ENCODE assay signal across 27 cellular contexts in the genomic region with DNA sequence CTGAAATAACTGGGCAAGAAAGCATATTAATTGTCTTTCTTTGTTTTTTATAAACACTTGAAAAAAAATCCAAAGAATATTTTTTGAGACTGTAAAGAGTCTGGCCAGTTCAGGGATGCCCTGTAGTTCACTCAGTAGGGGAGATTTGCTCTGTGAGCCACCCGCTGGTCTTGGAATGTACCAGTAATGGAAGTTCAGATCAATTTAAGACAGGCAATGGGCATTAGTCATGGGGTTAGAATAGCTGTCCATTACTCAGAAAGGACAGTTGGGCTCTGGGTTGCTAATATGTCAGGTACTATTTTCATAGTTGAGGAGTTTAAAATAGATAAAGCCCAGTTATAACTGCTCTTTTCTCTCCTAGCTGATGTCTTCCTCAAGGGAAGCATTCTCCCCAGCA. TPM values are rescaled to one million over a fixed set of nuclear protein-coding genes. Genes with fewer than 3 reads are reported as not detected.
DNase-seq lines count a peak whose midpoint lies in the region; ATAC-seq and TF ChIP-seq lines count a peak whose summit lies in the region.
"Had no signal": no experiment of that assay in that cellular context is flagged by ENCODE, and none has a peak within 500 bp of the region (broad histone marks: within the 10 kb centered on the region; RNA-seq: fewer than 3 reads in every experiment).

No MANE protein-coding gene starts in this region.

- H3K36me3 ChIP-seq in heart left ventricle = no peaks in the 10 kb centered on the region
- no peaks in the 10 kb centered on the region for H3K36me3 ChIP-seq in adrenal gland (replicated peaks in 1 of 2)
- H3K36me3 ChIP-seq: vagina had no signal

- ATAC-seq in heart left ventricle = no peak
- ATAC-seq: activated T-cell treated with anti-CD3 and anti-CD28 coated beads, Interleukin-2, amount 50 U/mL, for 72 hours; left cardiac atrium; mucosa of descending colon had no signal

- intact Hi-C loops in heart left ventricle (cut with DNase I) (no loop called here), adrenal gland (cut with DNase I) (no loop called here)

- H3K9me3 ChIP-seq in heart left ventricle (no peaks in the 10 kb centered on the region), adrenal gland (replicated peaks in 1 of 3) (no peaks in the 10 kb centered on the region)
- H3K9me3 ChIP-seq: mucosa of descending colon, vagina had no signal

- H3K4me3 ChIP-seq in astrocyte of the spinal cord (ENCODE audit: low read depth, low read length) (no peak overlapping the region), heart left ventricle (no peak overlapping the region), adrenal gland (no peak overlapping the region)
- H3K4me3 ChIP-seq: hepatocyte, mucosa of descending colon, vagina had no signal

- no peak overlapping the region for H3K27ac ChIP-seq in heart left ventricle
- no peak overlapping the region for H3K27ac ChIP-seq in adrenal gland
- H3K27ac ChIP-seq: hepatocyte, vagina had no signal

- H3K4me1 ChIP-seq in heart left ventricle (no peaks in the 10 kb centered on the region), adrenal gland (replicated peaks in 1 of 2) (no peaks in the 10 kb centered on the region)
- H3K4me1 ChIP-seq: vagina had no signal

- peak; percentile 44 for DNase-seq in EH (ENCODE audit: low read depth)
- DNase-seq in LHCN-M2 (ENCODE audit: low read depth) = peak; percentile 59
- peak; percentile 66 for DNase-seq in astrocyte of the spinal cord (ENCODE audit: low read depth, low spot score)
- DNase-seq in kidney tubule cell (ENCODE audit: low spot score) = peak; percentile 81
- DNase-seq in heart left ventricle = no peak
- no peak for DNase-seq in adrenal gland
- DNase-seq in NCI-H2107 treated with DMSO at 0.1 percent for 48 hours (lab: John Stamatoyannopoulos, UW; ENCODE audit: unreplicated experiment) = no peak
- no peak for DNase-seq in NCI-H2171 treated with DMSO at 0.1 percent for 48 hours (lab: John Stamatoyannopoulos, UW)
- DNase-seq: activated naive CD8-positive, alpha-beta T cell treated with anti-CD3 and anti-CD28 coated beads, Interleukin-2, amount 10 ng/mL, durations not matched to agents 7 days and 5 days; activated T-cell treated with anti-CD3 and anti-CD28 coated beads, Interleukin-2, amount 50 U/mL, for 72 hours; CD8-positive, alpha-beta memory T cell; cerebellar nuclear complex; DND-41; effector memory CD4-positive, alpha-beta T cell; Karpas-422; left cardiac atrium; mucosa of descending colon; NCI-H187 treated with DMSO at 0.1 percent for 48 hours; NCI-H446 treated with DMSO at 0.1 percent for 48 hours; occipital lobe; SIG-M5; stimulated activated CD4-positive, alpha-beta T cell treated with anti-CD3 and anti-CD28 coated beads, Interleukin-4, amount 100 ng/mL, for 1 hour; substantia nigra; T-helper 2 cell had no signal

- 54 to 78% (median 60%) methylated on average over 1 of the region's 1 CpG for WGBS in heart left ventricle, 4 donors
- 50 to 70% (median 61%) methylated on average over 1 of the region's 1 CpG for WGBS in adrenal gland, 4 donors

- TF ChIP-seq POLR2A in heart left ventricle (IDR thresholded peaks at IDR 0.05) (no peak), adrenal gland (IDR thresholded peaks at IDR 0.05) (no peak)

- in situ Hi-C loops in astrocyte of the spinal cord (cut with HindIII; ENCODE audit: low sequenced_read_pairs) = no loop called here

- TF ChIP-seq CTCF in astrocyte of the spinal cord (IDR thresholded peaks at IDR 0.05; ENCODE audit: low read depth, low read length) (no peak), heart left ventricle (IDR thresholded peaks at IDR 0.05) (no peak), adrenal gland (IDR thresholded peaks at IDR 0.05) (no peak)

- H3K27me3 ChIP-seq in heart left ventricle = no peaks in the 10 kb centered on the region
- no peaks in the 10 kb centered on the region for H3K27me3 ChIP-seq in adrenal gland
- H3K27me3 ChIP-seq: hepatocyte, vagina had no signal

RNA-seq across cellular contexts. Expression of a gene that starts 38.7 kb away (rescaled TPM):
- total RNA-seq in LHCN-M2 (2014; rRNA removed) (not detected in 2 replicates), heart left ventricle (under 1 TPM in 1 of 9 donors, not detected in 8; 0.08 TPM), adrenal gland (under 1 TPM in 2 of 8 donors, not detected in 6; 0.04 to 0.07 TPM)
- polyA plus RNA-seq in LHCN-M2 (2012) = not detected
- polyA plus RNA-seq in heart left ventricle (under 1 TPM in 1 of 2 donors, not detected in 1; 0.03 TPM), adrenal gland (under 1 TPM in 1 of 3 donors, not detected in 2; 0.04 TPM)
- total RNA-seq: activated naive CD8-positive, alpha-beta T cell treated with anti-CD3 and anti-CD28 coated beads, Interleukin-2, amount 10 ng/mL, durations not matched to agents 7 days and 5 days; activated T-cell treated with anti-CD3 and anti-CD28 coated beads, Interleukin-2, amount 50 U/mL, for 72 hours; CD8-positive, alpha-beta memory T cell; left cardiac atrium; occipital lobe; vagina had no signal
- polyA plus RNA-seq: AG04450; CD8-positive, alpha-beta memory T cell had no signal

Comparison
In these comparisons a context has a peak if more than half of its experiments do, and no peak if none do; other contexts are left out.
1. DNase-seq: peak in EH (single experiment), LHCN-M2 (single experiment), astrocyte of the spinal cord (single experiment) and kidney tubule cell (single experiment); none in heart left ventricle (0 of 5), adrenal gland (0 of 7), NCI-H2107 treated with DMSO at 0.1 percent for 48 hours (single experiment) and NCI-H2171 treated with DMSO at 0.1 percent for 48 hours (single experiment).